ENCODE assay signal across 8 cellular contexts in genomic region chr2:10285578-10286198, GRCh38. TPM values are rescaled to one million over a fixed set of nuclear protein-coding genes. Genes with fewer than 3 reads are reported as not detected.
DNase-seq lines count a peak whose midpoint lies in the region; ATAC-seq, FAIRE-seq and TF ChIP-seq lines count a peak whose summit lies in the region.

No MANE protein-coding gene starts in this region.

- peak; percentile 17 for TF ChIP-seq CTCF in SK-N-SH (IDR thresholded peaks at IDR 0.05)
- no peak for TF ChIP-seq CTCF in parathyroid adenoma (IDR thresholded peaks at IDR 0.05)

- DNase-seq in NCI-H146 (lab: John Stamatoyannopoulos, UW) = peak; percentile 15
- DNase-seq in NCI-H146 treated with DMSO at 0.1 percent for 48 hours (lab: John Stamatoyannopoulos, UW; ENCODE audit: unreplicated experiment) = no peak
- peak; percentile 95 for DNase-seq in SK-N-SH
- peak; percentile 76 to 84 for DNase-seq in frontal cortex (ENCODE audit: low spot score in 2 of 2)

- peaks cover 43 to 52% of the 10 kb centered on the region in 2 experiments for H3K4me1 ChIP-seq in SK-N-SH (ENCODE audit: control insufficient read depth in 1 of 2, insufficient read depth in 2 of 2, low read depth in 1 of 2, low read length in 1 of 2)
- H3K4me1 ChIP-seq in parathyroid adenoma = no peaks in the 10 kb centered on the region

- FAIRE-seq in frontal cortex (lab: Jason Lieb, UNC) = no peak

- 57% methylated on average over 12 of the region's 17 CpGs for WGBS in SK-N-SH (ENCODE audit: low lambda C conversion rate)

- H2AFZ ChIP-seq in SK-N-SH (ENCODE audit: low read depth) (peak overlapping the region; percentile 70), parathyroid adenoma (peak overlapping the region; percentile 42)

- TF ChIP-seq EP300 in SK-N-SH (IDR thresholded peaks at IDR 0.05; ENCODE audit: borderline replicate concordance in 1 of 2, low read depth in 1 of 2, low read length in 1 of 2) = peak in 1 of 2 experiments; percentile 81; a peak in 1 of 4 replicates

- peaks cover 17% of the 10 kb centered on the region for H3F3A ChIP-seq in SK-N-SH (replicated peaks; ENCODE audit: insufficient read depth)

- no peaks in the 10 kb centered on the region for H3K36me3 ChIP-seq in SK-N-SH (replicated peaks in 1 of 2; ENCODE audit: control insufficient read depth in 1 of 2, insufficient read depth in 2 of 2, low read length in 1 of 2)
- H3K36me3 ChIP-seq in parathyroid adenoma (ENCODE audit: control insufficient read depth, insufficient read depth, low read length) = no peaks in the 10 kb centered on the region

- ATAC-seq in HG03108 (IDR thresholded peaks at IDR 0.05; ENCODE audit: unreplicated experiment) (no peak), GM18498 (IDR thresholded peaks at IDR 0.05; ENCODE audit: unreplicated experiment) (no peak), HG02642 (IDR thresholded peaks at IDR 0.05; ENCODE audit: poor library complexity, unreplicated experiment) (no peak)

- H3K9me3 ChIP-seq in SK-N-SH = no peaks in the 10 kb centered on the region
- no peaks in the 10 kb centered on the region for H3K9me3 ChIP-seq in parathyroid adenoma (ENCODE audit: control insufficient read depth, low read length)

- H3K9ac ChIP-seq in SK-N-SH = peak overlapping the region; percentile 31; the same call in 1 of the 2 replicates
- H3K9ac ChIP-seq in parathyroid adenoma = no peak overlapping the region

- no peak overlapping the region for H3K4me3 ChIP-seq in SK-N-SH (ENCODE audit: low read depth in 2 of 2, low read length in 1 of 2)
- H3K4me3 ChIP-seq in parathyroid adenoma (ENCODE audit: low read depth, low read length) = no peak overlapping the region

- CTCF ChIA-PET in SK-N-SH (lab: Yijun Ruan, JAX) = interaction anchor here (0.6 to 4.5 kb wide), 17 partner anchors 12 to 212 kb away, joined by 3 to 56 read pairs (median 4); partner anchors contain the start of gene HPCAL1

- no peak; the same call in none of the 2 replicates for TF ChIP-seq RAD21 in SK-N-SH (IDR thresholded peaks at IDR 0.05; ENCODE audit: low read length)

- H3K27ac ChIP-seq in SK-N-SH (ENCODE audit: low read depth in 2 of 2, low read length in 1 of 2) = peak overlapping the region; percentile 69 to 96
- H3K27ac ChIP-seq in parathyroid adenoma = no peak overlapping the region

- H3K4me2 ChIP-seq in SK-N-SH = peak overlapping the region; percentile 57; the same call in 1 of the 2 replicates
- no peak overlapping the region for H3K4me2 ChIP-seq in parathyroid adenoma (ENCODE audit: low read length)

- H4K20me1 ChIP-seq in SK-N-SH (ENCODE audit: insufficient read depth) = no peaks in the 10 kb centered on the region

- H3K79me2 ChIP-seq in SK-N-SH (ENCODE audit: insufficient read depth) (no peaks in the 10 kb centered on the region), parathyroid adenoma (no peaks in the 10 kb centered on the region)

- POLR2A ChIA-PET in SK-N-SH (lab: Yijun Ruan, JAX) = interaction anchor here (0.8 to 2.9 kb wide), 7 partner anchors 11 to 159 kb away, joined by 3 to 23 read pairs (median 6); no protein-coding TSS in a partner anchor

- H3K27me3 ChIP-seq in SK-N-SH (ENCODE audit: insufficient read depth) = no peaks in the 10 kb centered on the region
- H3K27me3 ChIP-seq in parathyroid adenoma (ENCODE audit: control insufficient read depth, insufficient read depth, low read length) = no peaks in the 10 kb centered on the region

- no peaks in the 10 kb centered on the region for H3K9me2 ChIP-seq in SK-N-SH

TF ChIP-seq in SK-N-SH, 30 proteins besides CTCF, POLR2A, EP300 and RAD21 (continues in another document):
- no peak for TF ChIP-seq RXRA (IDR thresholded peaks at IDR 0.05; ENCODE audit: borderline replicate concordance, low read depth)
- TF ChIP-seq JUND (IDR thresholded peaks at IDR 0.05) = peak; percentile 42; the same call in 1 of the 2 replicates
- TF ChIP-seq RCOR1 (IDR thresholded peaks at IDR 0.05; ENCODE audit: low read length) = peak; percentile 86
- TF ChIP-seq MEF2A (IDR thresholded peaks at IDR 0.05; ENCODE audit: borderline replicate concordance, low read depth) = no peak
- TF ChIP-seq USF1 (IDR thresholded peaks at IDR 0.05; ENCODE audit: borderline replicate concordance, low read depth) = peak; percentile 92
- peak; percentile 82 for TF ChIP-seq MAX (IDR thresholded peaks at IDR 0.05; ENCODE audit: low read depth)
- TF ChIP-seq POLR2AphosphoS5 (IDR thresholded peaks at IDR 0.05; ENCODE audit: low read depth, low read length) = peak; percentile 59
- TF ChIP-seq EZH2phosphoT487 (IDR thresholded peaks at IDR 0.05; ENCODE audit: borderline replicate concordance, low read depth) = no peak
- peak; percentile 77 for TF ChIP-seq CHD2 (IDR thresholded peaks at IDR 0.05; ENCODE audit: low read length, partially characterized antibody)
- no peak for TF ChIP-seq GABPA (IDR thresholded peaks at IDR 0.05; ENCODE audit: low read depth)
- peak; percentile 85; the same call in 1 of the 2 replicates for TF ChIP-seq FOSL2 (IDR thresholded peaks at IDR 0.05; ENCODE audit: borderline replicate concordance, low read depth)
- TF ChIP-seq FOXJ3 (CRISPR knock-in tag; IDR thresholded peaks at IDR 0.05) = peak; percentile 84
- TF ChIP-seq ELF1 (IDR thresholded peaks at IDR 0.05) = no peak
- no peak for TF ChIP-seq SIN3A (IDR thresholded peaks at IDR 0.05; ENCODE audit: borderline replicate concordance, low read depth, low read length)
- TF ChIP-seq TCF12 (IDR thresholded peaks at IDR 0.05) = peak; percentile 85
- TF ChIP-seq REST (IDR thresholded peaks at IDR 0.05; ENCODE audit: low read depth, low read length) = no peak
- TF ChIP-seq, protein P1, sequence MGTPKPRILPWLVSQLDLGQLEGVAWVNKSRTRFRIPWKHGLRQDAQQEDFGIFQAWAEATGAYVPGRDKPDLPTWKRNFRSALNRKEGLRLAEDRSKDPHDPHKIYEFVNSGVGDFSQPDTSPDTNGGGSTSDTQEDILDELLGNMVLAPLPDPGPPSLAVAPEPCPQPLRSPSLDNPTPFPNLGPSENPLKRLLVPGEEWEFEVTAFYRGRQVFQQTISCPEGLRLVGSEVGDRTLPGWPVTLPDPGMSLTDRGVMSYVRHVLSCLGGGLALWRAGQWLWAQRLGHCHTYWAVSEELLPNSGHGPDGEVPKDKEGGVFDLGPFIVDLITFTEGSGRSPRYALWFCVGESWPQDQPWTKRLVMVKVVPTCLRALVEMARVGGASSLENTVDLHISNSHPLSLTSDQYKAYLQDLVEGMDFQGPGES (IDR thresholded peaks at IDR 0.05; ENCODE audit: low read depth, low read length) = no peak
- no peak for TF ChIP-seq RFX5 (IDR thresholded peaks at IDR 0.05; ENCODE audit: low read length)
- no peak for TF ChIP-seq TEAD4 (IDR thresholded peaks at IDR 0.05; ENCODE audit: borderline replicate concordance, insufficient read depth)
- TF ChIP-seq NRF1 (IDR thresholded peaks at IDR 0.05; ENCODE audit: low read depth, low read length) = no peak
- no peak for TF ChIP-seq SMC3 (IDR thresholded peaks at IDR 0.05; ENCODE audit: low read depth, low read length)
- TF ChIP-seq YY1 (IDR thresholded peaks at IDR 0.05; ENCODE audit: low read depth) = no peak
- peak; percentile 91 for TF ChIP-seq NFIC (IDR thresholded peaks at IDR 0.05; ENCODE audit: borderline replicate concordance)
- TF ChIP-seq, protein P2, sequence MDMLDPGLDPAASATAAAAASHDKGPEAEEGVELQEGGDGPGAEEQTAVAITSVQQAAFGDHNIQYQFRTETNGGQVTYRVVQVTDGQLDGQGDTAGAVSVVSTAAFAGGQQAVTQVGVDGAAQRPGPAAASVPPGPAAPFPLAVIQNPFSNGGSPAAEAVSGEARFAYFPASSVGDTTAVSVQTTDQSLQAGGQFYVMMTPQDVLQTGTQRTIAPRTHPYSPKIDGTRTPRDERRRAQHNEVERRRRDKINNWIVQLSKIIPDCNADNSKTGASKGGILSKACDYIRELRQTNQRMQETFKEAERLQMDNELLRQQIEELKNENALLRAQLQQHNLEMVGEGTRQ (IDR thresholded peaks at IDR 0.05; ENCODE audit: borderline replicate concordance, low read depth, low read length) = peak; percentile 64

RNA-seq across cellular contexts. Expression of gene HPCAL1, which starts 17.0 kb away (rescaled TPM):
- 34.6 and 77.0 TPM in 2 replicates for polyA plus RNA-seq in SK-N-SH (2012; rRNA removed)
- 42.6 and 64.9 TPM in 2 replicates for polyA plus RNA-seq in SK-N-SH (2012; cell fraction: cytosol; rRNA removed)
- polyA plus RNA-seq in SK-N-SH (2012; cell fraction: nucleus; rRNA removed) = 45.4 and 53.6 TPM in 2 replicates
- 26.5 TPM for total RNA-seq in frontal cortex
